In the genomic region with DNA sequence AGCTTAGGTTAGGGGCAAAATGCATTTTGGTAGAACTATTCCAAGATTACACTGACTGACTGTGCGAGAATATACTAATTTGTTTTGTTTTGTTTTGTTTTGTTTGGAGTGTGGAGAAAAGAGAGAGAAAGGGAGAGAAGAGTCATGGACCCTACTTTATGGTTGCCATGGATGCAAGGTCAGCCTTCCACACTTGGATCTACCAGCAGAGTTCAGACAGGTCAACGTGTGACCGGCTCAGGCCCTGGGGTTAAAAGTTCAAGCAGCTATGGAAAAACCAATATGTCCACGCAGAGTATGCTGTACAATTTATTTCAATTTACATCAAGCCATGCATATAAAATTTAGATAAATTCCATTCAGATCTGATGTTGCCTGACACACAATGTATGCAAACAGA, we compare ENCODE assay signal across 12 cellular contexts.
"Had no signal": no experiment of that assay in that cellular context is flagged by ENCODE, and none has a peak within 500 bp of the region (broad histone marks: within the 10 kb centered on the region; RNA-seq: fewer than 3 reads in every experiment).

No MANE protein-coding gene starts in this region.

- H3K27ac Mint-ChIP-seq: activated CD4-positive, alpha-beta memory T cell treated with anti-CD3 and anti-CD28 coated beads for 36 hours; activated naive CD4-positive, alpha-beta T cell treated with anti-CD3 and anti-CD28 coated beads, Interleukin-2, amount 50 U/mL, for 72 hours; activated T-helper 17 cell treated with anti-CD3 and anti-CD28 coated beads, Interleukin-2, amount 50 U/mL, for 72 hours; T-helper 1 cell treated with Interleukin-12 subunit alpha and Interleukin-12 subunit beta and Interleukin-4 antibody, amounts not matched to agents 30 μg/mL and 1 μg/mL, for 36 hours; WTC11 had no signal

- H3K9me3 ChIP-seq: adrenal gland, body of pancreas, breast epithelium had no signal

- H3K4me1 ChIP-seq: breast epithelium had no signal

- H3K36me3 ChIP-seq: adrenal gland, breast epithelium had no signal

- H3K9me3 Mint-ChIP-seq: activated CD4-positive, alpha-beta memory T cell treated with anti-CD3 and anti-CD28 coated beads for 36 hours; activated naive CD4-positive, alpha-beta T cell treated with anti-CD3 and anti-CD28 coated beads, Interleukin-2, amount 50 U/mL, for 72 hours; activated T-helper 17 cell treated with anti-CD3 and anti-CD28 coated beads, Interleukin-2, amount 50 U/mL, for 72 hours; T-helper 1 cell treated with Interleukin-12 subunit alpha and Interleukin-12 subunit beta and Interleukin-4 antibody, amounts not matched to agents 30 μg/mL and 1 μg/mL, for 36 hours; WTC11 had no signal

- H3K4me3 Mint-ChIP-seq: activated CD4-positive, alpha-beta memory T cell treated with anti-CD3 and anti-CD28 coated beads for 36 hours; activated T-helper 17 cell treated with anti-CD3 and anti-CD28 coated beads, Interleukin-2, amount 50 U/mL, for 72 hours; T-helper 1 cell treated with Interleukin-12 subunit alpha and Interleukin-12 subunit beta and Interleukin-4 antibody, amounts not matched to agents 30 μg/mL and 1 μg/mL, for 36 hours; WTC11 had no signal

- H3K36me3 Mint-ChIP-seq: activated CD4-positive, alpha-beta memory T cell treated with anti-CD3 and anti-CD28 coated beads for 36 hours; activated naive CD4-positive, alpha-beta T cell treated with anti-CD3 and anti-CD28 coated beads, Interleukin-2, amount 50 U/mL, for 72 hours; WTC11 had no signal

- DNase-seq: activated gamma-delta T cell, NCI-H187 treated with DMSO at 0.1 percent for 48 hours, NCI-H774 had no signal

- H3K4me3 ChIP-seq: adrenal gland, body of pancreas, breast epithelium, PC-9 had no signal

- H3K27ac ChIP-seq: adrenal gland, body of pancreas, breast epithelium, PC-9 had no signal

- H3K27me3 Mint-ChIP-seq: activated CD4-positive, alpha-beta memory T cell treated with anti-CD3 and anti-CD28 coated beads for 36 hours; activated T-helper 17 cell treated with anti-CD3 and anti-CD28 coated beads, Interleukin-2, amount 50 U/mL, for 72 hours had no signal
